Comparison of ENCODE assay signal across 8 cellular contexts in the genomic region with DNA sequence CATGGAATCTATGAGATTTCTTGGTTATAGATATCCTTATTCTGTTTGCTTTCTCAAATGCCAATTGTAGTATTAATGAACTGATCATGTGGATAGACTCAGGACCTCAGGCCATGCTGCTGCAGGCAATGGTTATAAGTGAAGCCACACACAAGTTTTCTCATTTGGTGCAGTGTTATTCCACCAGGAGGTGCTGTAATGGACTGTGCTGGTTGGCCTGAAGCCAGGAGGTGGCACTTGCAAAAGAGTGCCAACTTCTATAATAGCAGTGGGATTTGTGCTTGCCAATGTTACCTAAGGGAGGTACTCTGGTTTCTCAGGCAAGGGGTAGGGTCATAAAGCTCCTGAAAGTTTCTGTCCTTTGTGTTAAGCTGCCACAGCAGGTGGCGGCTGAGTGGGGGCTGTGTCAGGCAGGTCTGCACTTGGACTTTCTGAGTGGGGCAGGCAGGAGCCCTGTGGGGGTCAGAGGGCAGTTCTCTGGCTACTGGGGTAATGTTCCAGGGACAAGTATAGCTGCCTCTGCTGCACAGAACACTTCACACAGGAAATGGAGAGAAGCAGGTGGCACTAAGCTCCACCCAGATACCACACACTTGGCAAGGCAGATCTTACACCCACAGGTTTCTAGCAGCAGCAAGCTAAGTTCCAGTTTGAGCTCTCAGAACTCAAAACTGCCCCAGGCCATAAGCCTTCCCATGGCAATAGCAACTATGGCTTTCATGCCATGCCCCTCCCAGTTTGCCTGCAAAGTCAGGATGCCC.
A peak's percentile ranks its signal among the peaks of the same experiment; 100 is the strongest.
DNase-seq lines count a peak whose midpoint lies in the region; ATAC-seq, FAIRE-seq and TF ChIP-seq lines count a peak whose summit lies in the region.

No MANE protein-coding gene starts in this region.

- H3K27ac Mint-ChIP-seq in T-helper 17 cell = no peak overlapping the region

- ATAC-seq in GM19438 (IDR thresholded peaks at IDR 0.05; ENCODE audit: low read depth, unreplicated experiment) = peak; percentile 91
- peak; percentile 97 for ATAC-seq in HG03159 (IDR thresholded peaks at IDR 0.05; ENCODE audit: unreplicated experiment)
- peak; percentile 30 for ATAC-seq in T-helper 17 cell
- ATAC-seq in left cardiac atrium = no peak

- no peak overlapping the region for H3K9ac ChIP-seq in kidney (ENCODE audit: low read length in 2 of 2)

- 78% methylated on average over 1 of the region's 1 CpG; no CpG with 5 or more reads in 1 of the 2 donors for WGBS in transverse colon (ENCODE audit: low coverage in 1 of 2), 2 donors

- TF ChIP-seq CTCF in transverse colon (IDR thresholded peaks at IDR 0.05) (peak in 3 of 5 experiments; percentile 10 to 20 (median 11)), kidney (IDR thresholded peaks at IDR 0.05; ENCODE audit: borderline replicate concordance, extremely low read depth, insufficient read depth) (no peak)

- no peak for TF ChIP-seq EP300 in transverse colon (IDR thresholded peaks at IDR 0.05; ENCODE audit: low read depth)

- no peak overlapping the region for H3K4me3 ChIP-seq in transverse colon
- H3K4me3 ChIP-seq in kidney (ENCODE audit: low read length in 2 of 2) = no peak overlapping the region

- H3K36me3 ChIP-seq in transverse colon = no peaks in the 10 kb centered on the region
- H3K36me3 ChIP-seq in kidney (ENCODE audit: control insufficient read depth in 1 of 2, insufficient read depth in 2 of 2, low read length in 2 of 2) = no peaks in the 10 kb centered on the region

- peak overlapping the region in 1 of 4 donors; percentile 14 for H3K27ac ChIP-seq in transverse colon
- no peak overlapping the region for H3K27ac ChIP-seq in kidney (ENCODE audit: low read depth in 2 of 2, low read length in 2 of 2)

- peaks cover 6% of the 10 kb centered on the region for H3K27me3 Mint-ChIP-seq in T-helper 17 cell

- TF ChIP-seq POLR2A in transverse colon (IDR thresholded peaks at IDR 0.05) = no peak

- no peaks in the 10 kb centered on the region for H3K27me3 ChIP-seq in transverse colon

- DNase-seq in DMS53 (lab: John Stamatoyannopoulos, UW) = peak; percentile 89
- no peak for DNase-seq in T-helper 17 cell
- DNase-seq in transverse colon = peak; percentile 47
- no peak for DNase-seq in left cardiac atrium
- DNase-seq in kidney = no peak
- no peak for DNase-seq in Ammon's horn (ENCODE audit: low spot score)

- no peak overlapping the region for H3K4me3 Mint-ChIP-seq in T-helper 17 cell

- FAIRE-seq in kidney (lab: Jason Lieb, UNC) = no peak

- in situ Hi-C loops in transverse colon (cut with MboI; ENCODE audit: low pct_ligation_motif_present in 1 of 4, low pct_unique_long_range_greater_than_20kb in 1 of 4, low sequenced_read_pairs in 3 of 4) = no loop called here

- H3K4me1 ChIP-seq in transverse colon = no peaks in the 10 kb centered on the region
- no peaks in the 10 kb centered on the region for H3K4me1 ChIP-seq in kidney (ENCODE audit: control insufficient read depth in 1 of 2, insufficient read depth in 1 of 2, low read depth in 1 of 2, low read length in 2 of 2)

- no peaks in the 10 kb centered on the region for H3K36me3 Mint-ChIP-seq in T-helper 17 cell (ENCODE audit: low read depth)

- H3K9me3 ChIP-seq in T-helper 17 cell (ENCODE audit: control insufficient read depth, low read length, poor library complexity, severe bottlenecking) (no peaks in the 10 kb centered on the region), transverse colon (no peaks in the 10 kb centered on the region), kidney (ENCODE audit: control insufficient read depth in 1 of 2, low read length in 2 of 2) (no peaks in the 10 kb centered on the region)

- intact Hi-C loops in transverse colon (cut with DNase I; ENCODE audit: low total_unique reads) = no loop called here
- intact Hi-C loops in left cardiac atrium (cut with DNase I) = no loop called here
- intact Hi-C loops in kidney (cut with DNase I) = no loop called here

- H3K4me1 Mint-ChIP-seq in T-helper 17 cell = no peaks in the 10 kb centered on the region

Comparison
In these comparisons a context has a peak if more than half of its experiments do, and no peak if none do; other contexts are left out.
1. DNase-seq: peak in DMS53 (single experiment) and transverse colon (single experiment); none in T-helper 17 cell (0 of 3), left cardiac atrium (single experiment), kidney (single experiment) and Ammon's horn (single experiment).
2. ATAC-seq: peak in GM19438 (single experiment), HG03159 (single experiment) and T-helper 17 cell (single experiment); none in left cardiac atrium (0 of 2).